27 cellular contexts compared by ENCODE assay signal in the genomic region with DNA sequence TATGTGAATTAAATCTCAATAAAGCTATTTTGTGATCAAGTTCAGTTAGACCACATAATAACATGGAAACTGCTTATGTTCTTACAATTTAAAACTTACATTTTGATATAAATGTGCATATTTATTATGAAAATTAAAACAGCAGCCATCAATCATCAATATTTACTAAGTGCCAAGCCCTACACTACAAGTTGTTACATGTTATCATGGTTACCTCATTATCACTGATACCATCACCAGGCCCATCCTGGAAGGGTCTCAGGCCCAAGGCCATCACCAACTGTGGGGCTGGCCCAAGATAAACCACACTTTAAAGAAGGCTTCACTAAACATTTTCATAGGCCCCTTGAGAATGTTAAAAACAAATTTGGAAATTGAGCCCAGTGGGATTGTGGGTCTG.
DNase-seq lines count a peak whose midpoint lies in the region; ATAC-seq and TF ChIP-seq lines count a peak whose summit lies in the region.
"Had no signal": no experiment of that assay in that cellular context is flagged by ENCODE, and none has a peak within 500 bp of the region (broad histone marks: within the 10 kb centered on the region; RNA-seq: fewer than 3 reads in every experiment).

No MANE protein-coding gene starts in this region.

- TF ChIP-seq POLR2A in erythroblast (IDR thresholded peaks at IDR 0.05; ENCODE audit: low read length), result no peak

- no peak for ATAC-seq in stimulated activated naive B cell treated with anti-CD40 and anti-IgM and Interleukin-4, amounts not matched to agents 10 μg/mL and 1 μg/mL and 100 μg/mL, for 72 hours (replicated peaks)
- ATAC-seq in HG02885 (IDR thresholded peaks at IDR 0.05; ENCODE audit: poor library complexity, unreplicated experiment), result no peak
- ATAC-seq: left colon had no signal

- peaks cover 52 to 82% of the 10 kb centered on the region in 2 donors for H3K4me1 Mint-ChIP-seq in stimulated activated naive B cell treated with anti-CD40 and anti-IgM and Interleukin-4, amounts not matched to agents 10 μg/mL and 1 μg/mL and 100 μg/mL, for 72 hours
- H3K4me1 Mint-ChIP-seq: neural progenitor cell had no signal

- peaks cover 16 to 28% of the 10 kb centered on the region in 2 donors for H3K36me3 Mint-ChIP-seq in stimulated activated naive B cell treated with anti-CD40 and anti-IgM and Interleukin-4, amounts not matched to agents 10 μg/mL and 1 μg/mL and 100 μg/mL, for 72 hours

- H3K4me3 Mint-ChIP-seq in stimulated activated naive B cell treated with anti-CD40 and anti-IgM and Interleukin-4, amounts not matched to agents 10 μg/mL and 1 μg/mL and 100 μg/mL, for 72 hours, result peak overlapping the region in 1 of 2 donors; percentile 19
- H3K4me3 Mint-ChIP-seq: activated CD4-positive, alpha-beta T cell treated with anti-CD3 and anti-CD28 coated beads, Interleukin-2, amount 10 ng/mL, durations not matched to agents 24 days and 14 days; activated naive CD4-positive, alpha-beta T cell treated with anti-CD3 and anti-CD28 coated beads, Interleukin-2, amount 50 U/mL, for 24 hours; neural progenitor cell had no signal

- POLR2A ChIA-PET in HEK293T (lab: Yijun Ruan, JAX), result no interaction called here

- peaks cover 0 to 3% of the 10 kb centered on the region in 2 donors for H3K9me3 Mint-ChIP-seq in stimulated activated naive B cell treated with anti-CD40 and anti-IgM and Interleukin-4, amounts not matched to agents 10 μg/mL and 1 μg/mL and 100 μg/mL, for 72 hours
- H3K9me3 Mint-ChIP-seq: activated CD4-positive, alpha-beta T cell treated with anti-CD3 and anti-CD28 coated beads, Interleukin-2, amount 10 ng/mL, durations not matched to agents 24 days and 14 days; activated naive CD4-positive, alpha-beta T cell treated with anti-CD3 and anti-CD28 coated beads, Interleukin-2, amount 50 U/mL, for 24 hours; neural progenitor cell had no signal

- peak overlapping the region; percentile 73 for H3K27ac Mint-ChIP-seq in stimulated activated naive B cell treated with anti-CD40 and anti-IgM and Interleukin-4, amounts not matched to agents 10 μg/mL and 1 μg/mL and 100 μg/mL, for 72 hours
- H3K27ac Mint-ChIP-seq: activated CD4-positive, alpha-beta T cell treated with anti-CD3 and anti-CD28 coated beads, Interleukin-2, amount 10 ng/mL, durations not matched to agents 24 days and 14 days; activated naive CD4-positive, alpha-beta T cell treated with anti-CD3 and anti-CD28 coated beads, Interleukin-2, amount 50 U/mL, for 24 hours; neural progenitor cell had no signal

- CTCF ChIA-PET in HEK293T (lab: Yijun Ruan, JAX), result interaction anchor here (0.6 to 0.7 kb wide), 2 partner anchors 41 to 233 kb away, joined by 3 to 6 read pairs; no protein-coding TSS in a partner anchor

- no peaks in the 10 kb centered on the region for H3K27me3 Mint-ChIP-seq in stimulated activated naive B cell treated with anti-CD40 and anti-IgM and Interleukin-4, amounts not matched to agents 10 μg/mL and 1 μg/mL and 100 μg/mL, for 72 hours
- H3K27me3 Mint-ChIP-seq: activated CD4-positive, alpha-beta T cell treated with anti-CD3 and anti-CD28 coated beads, Interleukin-2, amount 10 ng/mL, durations not matched to agents 24 days and 14 days; activated naive CD4-positive, alpha-beta T cell treated with anti-CD3 and anti-CD28 coated beads, Interleukin-2, amount 50 U/mL, for 24 hours had no signal

- DNase-seq in HEK293T (ENCODE audit: extremely low spot score) (no peak), OCI-M1 (lab: John Stamatoyannopoulos, UW) (peak; percentile 46), erythroblast (lab: John Stamatoyannopoulos, UW) (peak; percentile 27 to 75), SW480 (ENCODE audit: low spot score) (no peak), inferior parietal cortex (ENCODE audit: extremely low spot score) (no peak)
- DNase-seq in stimulated activated naive B cell treated with anti-CD40 and anti-IgM and Interleukin-4, amounts not matched to agents 10 μg/mL and 1 μg/mL and 100 μg/mL, for 72 hours, result no peak
- DNase-seq: activated CD4-positive, alpha-beta T cell treated with anti-CD3 and anti-CD28 coated beads, Interleukin-2, amount 10 ng/mL, durations not matched to agents 24 days and 14 days; activated CD8-positive, alpha-beta memory T cell treated with anti-CD3 and anti-CD28 coated beads for 24 hours; activated T-cell treated with anti-CD3 and anti-CD28 coated beads for 4 hours; Calu3; DND-41; Kasumi-1; left colon; mammary epithelial cell; MV-4-11; NCI-H1436 treated with DMSO at 0.1 percent for 48 hours; NCI-H2081 treated with DMSO at 0.1 percent for 48 hours; NCI-H2227 treated with DMSO at 0.1 percent for 48 hours; NCI-H69; Peyer's patch; SHP77; stimulated activated CD4-positive, alpha-beta T cell treated with anti-CD3 and anti-CD28 coated beads, Interleukin-2, amount 100 ng/mL, for 24 hours; SW 1271; transverse colon had no signal

TF ChIP-seq in HEK293T, 16 proteins besides CTCF, POLR2A, EP300 and RAD21:
- TF ChIP-seq, protein P1, sequence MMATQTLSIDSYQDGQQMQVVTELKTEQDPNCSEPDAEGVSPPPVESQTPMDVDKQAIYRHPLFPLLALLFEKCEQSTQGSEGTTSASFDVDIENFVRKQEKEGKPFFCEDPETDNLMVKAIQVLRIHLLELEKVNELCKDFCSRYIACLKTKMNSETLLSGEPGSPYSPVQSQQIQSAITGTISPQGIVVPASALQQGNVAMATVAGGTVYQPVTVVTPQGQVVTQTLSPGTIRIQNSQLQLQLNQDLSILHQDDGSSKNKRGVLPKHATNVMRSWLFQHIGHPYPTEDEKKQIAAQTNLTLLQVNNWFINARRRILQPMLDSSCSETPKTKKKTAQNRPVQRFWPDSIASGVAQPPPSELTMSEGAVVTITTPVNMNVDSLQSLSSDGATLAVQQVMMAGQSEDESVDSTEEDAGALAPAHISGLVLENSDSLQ (IDR thresholded peaks at IDR 0.05), result peak; percentile 40
- TF ChIP-seq LEF1 (IDR thresholded peaks at IDR 0.05; ENCODE audit: borderline replicate concordance) (no peak), BHLHE40 (IDR thresholded peaks at IDR 0.05; ENCODE audit: borderline replicate concordance) (no peak)

Comparison
In these comparisons a context has a peak if more than half of its experiments do, and no peak if none do; other contexts are left out.
1. DNase-seq: peak in OCI-M1 (single experiment) and erythroblast (2 of 2); none in HEK293T (single experiment), stimulated activated naive B cell treated with anti-CD40 and anti-IgM and Interleukin-4, amounts not matched to agents 10 μg/mL and 1 μg/mL and 100 μg/mL, for 72 hours (single experiment), SW480 (single experiment) and inferior parietal cortex (single experiment).